23 cellular contexts compared by ENCODE assay signal in the genomic region with DNA sequence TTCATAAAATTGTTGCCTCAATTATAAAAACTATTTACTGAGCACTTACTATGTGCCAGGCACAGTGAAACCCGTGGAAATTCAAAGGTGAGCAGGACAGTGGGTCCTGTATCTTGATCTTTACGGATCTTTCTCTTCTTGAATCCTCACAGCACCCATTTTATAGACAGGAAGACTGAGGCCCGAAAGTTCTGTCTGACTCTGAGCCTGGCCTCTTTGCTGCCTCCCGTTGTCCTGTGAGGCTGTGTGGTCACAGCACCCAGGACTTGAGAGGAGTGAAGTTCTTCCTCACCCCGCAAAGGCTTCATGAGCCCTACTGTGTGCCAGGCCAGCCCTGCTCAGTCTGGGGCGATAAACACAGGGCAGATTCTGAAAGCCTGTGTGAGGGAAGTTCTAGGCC.
"Had no signal": no experiment of that assay in that cellular context is flagged by ENCODE, and none has a peak within 500 bp of the region (broad histone marks: within the 10 kb centered on the region; RNA-seq: fewer than 3 reads in every experiment).

No MANE protein-coding gene starts in this region.

- H3K27me3 ChIP-seq: neural progenitor cell, ovary, right atrium auricular region, sigmoid colon, suprapubic skin, tibial artery, upper lobe of right lung had no signal

- H3K4me1 ChIP-seq: spleen had no signal

- H2AFZ ChIP-seq: neural progenitor cell had no signal

- FAIRE-seq: islet of Langerhans, small intestine had no signal

- H3K9ac ChIP-seq: neural progenitor cell had no signal

- ATAC-seq: natural killer cell; stimulated activated effector memory CD8-positive, alpha-beta T cell treated with anti-CD3 and anti-CD28 coated beads, Interleukin-12 subunit alpha, Interleukin-12 subunit beta, amount 100 ng/mL, for 72 hours; upper lobe of right lung had no signal

- H3K4me3 ChIP-seq: left ventricle myocardium inferior, lung, neural progenitor cell, ovary, right atrium auricular region, sigmoid colon, spleen, suprapubic skin, thoracic aorta, tibial artery, upper lobe of right lung had no signal

- H3K36me3 ChIP-seq: left ventricle myocardium inferior, neural progenitor cell, ovary, right atrium auricular region, sigmoid colon, spleen, suprapubic skin, thoracic aorta, tibial artery, upper lobe of right lung had no signal

- H3K27ac ChIP-seq: left ventricle myocardium inferior, neural progenitor cell, ovary, right atrium auricular region, sigmoid colon, spleen, suprapubic skin, thoracic aorta, tibial artery, upper lobe of right lung had no signal

- H3K4me2 ChIP-seq: neural progenitor cell had no signal

- DNase-seq: hypothalamus; immature natural killer cell; left ventricle myocardium inferior; mesendoderm; naive B cell; natural killer cell; nephron progenitor cell; ovary; sigmoid colon; small intestine; spleen; stimulated activated CD4-positive, alpha-beta T cell treated with anti-CD3 and anti-CD28 coated beads, Interleukin-4, amount 100 ng/mL, for 24 hours; stimulated activated naive CD4-positive, alpha-beta T cell; tibial artery; trophoblast cell; upper lobe of right lung had no signal

- H3K9me3 ChIP-seq: ovary, right atrium auricular region, sigmoid colon, suprapubic skin, thoracic aorta, tibial artery, upper lobe of right lung had no signal
